In the genomic region with DNA sequence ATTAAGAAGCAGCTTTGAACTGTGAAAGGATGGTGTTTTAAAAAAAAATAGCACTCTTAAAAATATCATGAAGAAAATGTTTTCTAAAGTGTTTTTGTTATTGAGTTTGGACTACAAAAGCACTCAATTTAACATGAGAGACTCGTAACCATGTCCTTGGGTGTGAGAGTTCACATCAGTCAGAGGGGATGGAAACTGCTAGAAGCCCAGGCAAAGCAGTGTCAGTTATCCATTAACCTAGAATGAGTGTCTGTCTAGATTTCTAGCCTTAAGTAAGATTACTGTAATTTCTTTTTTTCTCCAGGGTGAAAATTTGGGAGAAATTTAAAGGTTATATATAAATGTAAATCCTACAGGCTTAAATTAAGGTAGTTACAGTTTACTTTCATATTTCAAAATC, we compare ENCODE assay signal across 32 cellular contexts. TPM values are rescaled to one million over a fixed set of nuclear protein-coding genes. Genes with fewer than 3 reads are reported as not detected.
"Had no signal": no experiment of that assay in that cellular context is flagged by ENCODE, and none has a peak within 500 bp of the region (broad histone marks: within the 10 kb centered on the region; RNA-seq: fewer than 3 reads in every experiment).

No MANE protein-coding gene starts in this region.

- H3K36me3 ChIP-seq: colonic mucosa, esophagus squamous epithelium, gastroesophageal sphincter, heart left ventricle, heart right ventricle had no signal

- FAIRE-seq: colon, endometrium, endothelial cell of umbilical vein, frontal cortex had no signal

- H3K4me1 ChIP-seq: esophagus muscularis mucosa, esophagus squamous epithelium, foreskin keratinocyte, gastroesophageal sphincter, heart left ventricle had no signal

- H3K9me3 ChIP-seq: colonic mucosa, esophagus muscularis mucosa, esophagus squamous epithelium, gastroesophageal sphincter, heart left ventricle, heart right ventricle had no signal

- H3K4me3 ChIP-seq: colonic mucosa, coronary artery, dorsolateral prefrontal cortex, esophagus muscularis mucosa, esophagus squamous epithelium, gastroesophageal sphincter, heart left ventricle, heart right ventricle had no signal

- H3K27me3 ChIP-seq: colonic mucosa, dorsolateral prefrontal cortex, esophagus muscularis mucosa, esophagus squamous epithelium, foreskin keratinocyte, gastroesophageal sphincter, heart left ventricle, heart right ventricle had no signal

- ATAC-seq: effector memory CD8-positive, alpha-beta T cell; esophagus mucosa; foreskin keratinocyte; gastroesophageal sphincter; heart left ventricle; heart right ventricle had no signal

- DNase-seq: colonic mucosa; cortex of kidney; dermis blood vessel endothelial cell; dorsolateral prefrontal cortex; effector CD4-positive, alpha-beta T cell; effector CD8-positive, alpha-beta T cell; effector memory CD4-positive, alpha-beta T cell; effector memory CD8-positive, alpha-beta T cell; endodermal cell; erythroblast; esophagus squamous epithelium; foreskin fibroblast; foreskin keratinocyte; foreskin melanocyte; glutamatergic neuron; head of caudate nucleus; heart left ventricle; heart right ventricle had no signal

- H3K27ac ChIP-seq: colonic mucosa, coronary artery, dorsolateral prefrontal cortex, epithelial cell of prostate, esophagus muscularis mucosa, esophagus squamous epithelium, foreskin keratinocyte, gastroesophageal sphincter, heart left ventricle, heart right ventricle had no signal

RNA-seq across cellular contexts. Expression of a gene that starts 31.7 kb away (rescaled TPM):
- total RNA-seq: chondrocyte, dermis blood vessel endothelial cell, endothelial cell of umbilical vein, epithelial cell of proximal tubule, esophagus mucosa, fibroblast of lung, fibroblast of villous mesenchyme, foreskin keratinocyte, frontal cortex, glomerular endothelial cell had no signal
- polyA plus RNA-seq: endothelial cell of umbilical vein, fibroblast of lung, foreskin keratinocyte had no signal
